Comparison of ENCODE assay signal across 16 cellular contexts in genomic region chr6:165890404-165890735, GRCh38.
"Had no signal": no experiment of that assay in that cellular context is flagged by ENCODE, and none has a peak within 500 bp of the region (broad histone marks: within the 10 kb centered on the region; RNA-seq: fewer than 3 reads in every experiment).

No MANE protein-coding gene starts in this region.

- H3K4me3 ChIP-seq: cardiac muscle cell, dorsolateral prefrontal cortex, left ventricle myocardium inferior, mucosa of descending colon, right atrium auricular region, skin epidermis, transverse colon had no signal

- H3K4me1 ChIP-seq: right atrium auricular region had no signal

- H3K27me3 ChIP-seq: cardiac muscle cell, right atrium auricular region, transverse colon had no signal

- H3K9me3 ChIP-seq: mucosa of descending colon, neutrophil, right atrium auricular region, transverse colon had no signal

- ATAC-seq: esophagus mucosa; naive thymus-derived CD4-positive, alpha-beta T cell had no signal

- H3K36me3 ChIP-seq: cardiac muscle cell, left ventricle myocardium inferior, neutrophil, right atrium auricular region, transverse colon had no signal

- DNase-seq: activated CD4-positive, CD25-positive, alpha-beta regulatory T cell treated with anti-CD3 and anti-CD28 coated beads, Interleukin-2, amount 50 U/mL, for 72 hours; activated naive CD4-positive, alpha-beta T cell treated with anti-CD3 and anti-CD28 coated beads, Interleukin-2, amount 10 ng/mL, durations not matched to agents 7 days and 5 days; activated T-cell treated with anti-CD3 and anti-CD28 coated beads, Interleukin-2, amount 50 U/mL, for 24 hours; left ventricle myocardium inferior; naive thymus-derived CD4-positive, alpha-beta T cell; stimulated activated CD4-positive, alpha-beta T cell treated with anti-CD3 and anti-CD28 coated beads, Interleukin-4, amount 100 ng/mL, for 4 hours; stimulated activated CD8-positive, alpha-beta memory T cell treated with anti-CD3 and anti-CD28 coated beads, Interleukin-4, amount 100 ng/mL, for 48 hours; T-helper 9 cell had no signal

- H3K27ac ChIP-seq: cardiac muscle cell, dorsolateral prefrontal cortex, left ventricle myocardium inferior, neutrophil, right atrium auricular region, skin epidermis, transverse colon had no signal
